In the genomic region with DNA sequence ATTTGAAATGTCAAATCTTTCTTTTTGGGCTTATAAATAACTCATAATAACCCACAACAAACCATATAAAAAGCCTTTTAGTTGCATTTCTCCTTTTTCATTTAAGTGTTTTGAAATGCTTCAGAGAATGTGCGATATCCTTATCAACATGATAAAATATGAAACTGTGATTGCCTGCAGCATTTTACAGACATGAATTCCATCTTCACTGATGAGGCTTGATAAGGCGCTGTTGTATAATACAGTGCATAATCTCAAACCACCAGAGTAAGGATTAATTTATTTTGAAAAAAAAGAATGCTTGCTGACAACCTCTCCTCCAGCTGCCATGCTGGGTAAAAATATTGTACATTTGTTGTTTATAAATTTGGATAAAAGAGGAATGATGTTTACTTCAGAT, we compare ENCODE assay signal across 22 cellular contexts.
"Had no signal": no experiment of that assay in that cellular context is flagged by ENCODE, and none has a peak within 500 bp of the region (broad histone marks: within the 10 kb centered on the region; RNA-seq: fewer than 3 reads in every experiment).

No MANE protein-coding gene starts in this region.

- H3K36me3 Mint-ChIP-seq: activated CD8-positive, alpha-beta memory T cell treated with anti-CD3 and anti-CD28 coated beads, Interleukin-2, amount 10 ng/mL, durations not matched to agents 7 days and 5 days; activated naive CD4-positive, alpha-beta T cell treated with anti-CD3 and anti-CD28 coated beads, Interleukin-2, amount 50 U/mL, for 72 hours had no signal

- H3K4me1 Mint-ChIP-seq: activated naive CD8-positive, alpha-beta T cell treated with anti-CD3 and anti-CD28 coated beads, Interleukin-2, amount 50 U/mL, for 24 hours had no signal

- DNase-seq: activated CD4-positive, alpha-beta T cell treated with anti-CD3 and anti-CD28 coated beads for 48 hours; activated CD4-positive, alpha-beta T cell treated with anti-CD3 and anti-CD28 coated beads, Interleukin-2, amount 50 U/mL, for 48 hours; activated CD4-positive, CD25-positive, alpha-beta regulatory T cell treated with anti-CD3 and anti-CD28 coated beads, Interleukin-2, amount 50 U/mL, for 72 hours; activated CD8-positive, alpha-beta memory T cell treated with anti-CD3 and anti-CD28 coated beads, Interleukin-2, amount 10 ng/mL, durations not matched to agents 7 days and 5 days; activated effector memory CD4-positive, alpha-beta T cell treated with Interleukin-2 at 50 U/mL for 16 hours; activated naive CD4-positive, alpha-beta T cell; activated naive CD8-positive, alpha-beta T cell treated with anti-CD3 and anti-CD28 coated beads, Interleukin-2, amount 50 U/mL, for 24 hours; activated T-cell treated with anti-CD3 and anti-CD28 coated beads, Interleukin-2, amount 50 U/mL, for 24 hours; amygdala; cerebellar nuclear complex; NCI-H1092; NCI-H1417; NCI-H1930; NCI-H2171; NCI-H2227 treated with DMSO at 0.1 percent for 48 hours; NCI-H526; NCI-H774; SIG-M5; T-helper 1 cell had no signal

- H3K27ac ChIP-seq: KMS-11 had no signal

- H3K27me3 Mint-ChIP-seq: activated CD8-positive, alpha-beta memory T cell treated with anti-CD3 and anti-CD28 coated beads, Interleukin-2, amount 10 ng/mL, durations not matched to agents 7 days and 5 days; activated naive CD8-positive, alpha-beta T cell treated with anti-CD3 and anti-CD28 coated beads, Interleukin-2, amount 50 U/mL, for 24 hours; activated T-cell treated with anti-CD3 and anti-CD28 coated beads, Interleukin-2, amount 50 U/mL, for 24 hours had no signal

- H3K4me2 ChIP-seq: KMS-11 had no signal

- ATAC-seq: activated CD8-positive, alpha-beta memory T cell treated with anti-CD3 and anti-CD28 coated beads, Interleukin-2, amount 10 ng/mL, durations not matched to agents 7 days and 5 days; activated naive CD4-positive, alpha-beta T cell treated with anti-CD3 and anti-CD28 coated beads, Interleukin-2, amount 50 U/mL, for 72 hours; activated naive CD8-positive, alpha-beta T cell treated with anti-CD3 and anti-CD28 coated beads, Interleukin-2, amount 50 U/mL, for 24 hours had no signal

- H3K9ac ChIP-seq: KMS-11 had no signal

- H3K9me3 Mint-ChIP-seq: activated naive CD4-positive, alpha-beta T cell treated with anti-CD3 and anti-CD28 coated beads, Interleukin-2, amount 50 U/mL, for 72 hours; activated naive CD8-positive, alpha-beta T cell treated with anti-CD3 and anti-CD28 coated beads, Interleukin-2, amount 50 U/mL, for 24 hours; activated T-cell treated with anti-CD3 and anti-CD28 coated beads, Interleukin-2, amount 50 U/mL, for 24 hours; activated T-helper 1 cell treated with anti-CD3 and anti-CD28 coated beads, Interleukin-12 subunit alpha, Interleukin-12 subunit beta, Interleukin-2, Interleukin-4 antibody, amounts not matched to agents 30 ng/mL and 10 ng/mL and 1 ng/mL, durations not matched to agents 14 hours and 24 hours and 36 hours had no signal

- H3K27ac Mint-ChIP-seq: activated CD8-positive, alpha-beta memory T cell treated with anti-CD3 and anti-CD28 coated beads, Interleukin-2, amount 10 ng/mL, durations not matched to agents 7 days and 5 days; activated naive CD8-positive, alpha-beta T cell treated with anti-CD3 and anti-CD28 coated beads, Interleukin-2, amount 50 U/mL, for 24 hours; activated T-cell treated with anti-CD3 and anti-CD28 coated beads, Interleukin-2, amount 50 U/mL, for 24 hours; activated T-helper 1 cell treated with anti-CD3 and anti-CD28 coated beads, Interleukin-12 subunit alpha, Interleukin-12 subunit beta, Interleukin-2, Interleukin-4 antibody, amounts not matched to agents 30 ng/mL and 10 ng/mL and 1 ng/mL, durations not matched to agents 14 hours and 24 hours and 36 hours had no signal

- H3K4me3 Mint-ChIP-seq: activated CD8-positive, alpha-beta memory T cell treated with anti-CD3 and anti-CD28 coated beads, Interleukin-2, amount 10 ng/mL, durations not matched to agents 7 days and 5 days; activated naive CD8-positive, alpha-beta T cell treated with anti-CD3 and anti-CD28 coated beads, Interleukin-2, amount 50 U/mL, for 24 hours; activated T-cell treated with anti-CD3 and anti-CD28 coated beads, Interleukin-2, amount 50 U/mL, for 24 hours; activated T-helper 1 cell treated with anti-CD3 and anti-CD28 coated beads, Interleukin-12 subunit alpha, Interleukin-12 subunit beta, Interleukin-2, Interleukin-4 antibody, amounts not matched to agents 30 ng/mL and 10 ng/mL and 1 ng/mL, durations not matched to agents 14 hours and 24 hours and 36 hours had no signal
